In genomic region chr10:14699482-14699881, GRCh38 we compare ENCODE assay signal across 24 cellular contexts.
"Had no signal": no experiment of that assay in that cellular context is flagged by ENCODE, and none has a peak within 500 bp of the region (broad histone marks: within the 10 kb centered on the region; RNA-seq: fewer than 3 reads in every experiment).

No MANE protein-coding gene starts in this region.

- H3K4me1 ChIP-seq: colonic mucosa, foreskin keratinocyte, gastroesophageal sphincter, left lung, lower lobe of right lung had no signal

- H3K4me3 ChIP-seq: colonic mucosa, dorsolateral prefrontal cortex, esophagus muscularis mucosa, gastroesophageal sphincter, heart left ventricle, hepatocyte, left lung, lower lobe of right lung, mucosa of descending colon had no signal

- FAIRE-seq: endothelial cell of umbilical vein, frontal cortex, keratinocyte had no signal

- H3K36me3 ChIP-seq: colonic mucosa, esophagus muscularis mucosa, gastroesophageal sphincter, heart left ventricle, left lung, lower lobe of right lung had no signal

- H3K9me3 ChIP-seq: colonic mucosa, esophagus muscularis mucosa, gastroesophageal sphincter, heart left ventricle, left lung, lower lobe of right lung, mucosa of descending colon had no signal

- H3K27ac Mint-ChIP-seq: immature natural killer cell, mesothelial cell of epicardium had no signal

- H3K4me3 Mint-ChIP-seq: immature natural killer cell; mesothelial cell of epicardium; naive B cell; naive thymus-derived CD8-positive, alpha-beta T cell had no signal

- H3K36me3 Mint-ChIP-seq: naive B cell had no signal

- H3K27me3 Mint-ChIP-seq: naive B cell; naive thymus-derived CD8-positive, alpha-beta T cell had no signal

- H3K4me1 Mint-ChIP-seq: immature natural killer cell had no signal

- DNase-seq: colonic mucosa; dermis blood vessel endothelial cell; dorsolateral prefrontal cortex; effector CD4-positive, alpha-beta T cell; effector memory CD4-positive, alpha-beta T cell; foreskin keratinocyte; heart left ventricle; hypothalamus; immature natural killer cell; left cardiac atrium; left lung; left ventricle myocardium superior; lower lobe of right lung; mesenchymal stem cell; mucosa of descending colon; naive B cell; naive thymus-derived CD8-positive, alpha-beta T cell had no signal

- H3K27ac ChIP-seq: colonic mucosa, dorsolateral prefrontal cortex, esophagus muscularis mucosa, foreskin keratinocyte, gastroesophageal sphincter, heart left ventricle, hepatocyte, left lung, lower lobe of right lung had no signal

- ATAC-seq: foreskin keratinocyte; gastroesophageal sphincter; heart left ventricle; left cardiac atrium; left lung; left ventricle myocardium superior; lower lobe of right lung; mucosa of descending colon; naive thymus-derived CD8-positive, alpha-beta T cell had no signal

- H3K9me3 Mint-ChIP-seq: immature natural killer cell had no signal

- H3K27me3 ChIP-seq: colonic mucosa, esophagus muscularis mucosa, gastroesophageal sphincter, heart left ventricle, hepatocyte, left lung had no signal
